16 cellular contexts compared by ENCODE assay signal in genomic region chr6:108027054-108027453, GRCh38. TPM values are rescaled to one million over a fixed set of nuclear protein-coding genes. Genes with fewer than 3 reads are reported as not detected.
DNase-seq lines count a peak whose midpoint lies in the region; ATAC-seq, FAIRE-seq and TF ChIP-seq lines count a peak whose summit lies in the region.
"Had no signal": no experiment of that assay in that cellular context is flagged by ENCODE, and none has a peak within 500 bp of the region (broad histone marks: within the 10 kb centered on the region; RNA-seq: fewer than 3 reads in every experiment).

No MANE protein-coding gene starts in this region.

- H3K36me3 Mint-ChIP-seq in activated T-cell treated with anti-CD3 and anti-CD28 coated beads, Interleukin-2, amount 50 U/mL, for 24 hours (ENCODE audit: low read depth) = peaks cover 3% of the 10 kb centered on the region

- TF ChIP-seq CTCF in RWPE2 (IDR thresholded peaks at IDR 0.05; ENCODE audit: poor library complexity, severe bottlenecking) = no peak
- no peak for TF ChIP-seq CTCF in foreskin fibroblast (IDR thresholded peaks at IDR 0.05; ENCODE audit: low read depth, low read length)
- TF ChIP-seq CTCF in D721Med (IDR thresholded peaks at IDR 0.05; ENCODE audit: insufficient read depth, missing control alignments) = no peak

- ATAC-seq in RWPE2 (ENCODE audit: low read depth) = peak; percentile 36; the same call in 1 of the 3 replicates

- H3K27me3 Mint-ChIP-seq in activated T-cell treated with anti-CD3 and anti-CD28 coated beads, Interleukin-2, amount 50 U/mL, for 24 hours = no peaks in the 10 kb centered on the region

- H3K4me1 ChIP-seq in RWPE2 (ENCODE audit: insufficient read depth, poor library complexity, severe bottlenecking) = no peaks in the 10 kb centered on the region

- H3K27ac Mint-ChIP-seq in activated T-cell treated with anti-CD3 and anti-CD28 coated beads, Interleukin-2, amount 50 U/mL, for 24 hours = no peak overlapping the region
- H3K27ac Mint-ChIP-seq: CD14-positive monocyte, HFFc6 had no signal

- H3K9me3 ChIP-seq in RWPE2 (ENCODE audit: severe bottlenecking) = no peaks in the 10 kb centered on the region

- no peak overlapping the region for H3K27ac ChIP-seq in RWPE2 (ENCODE audit: poor library complexity, severe bottlenecking)
- H3K27ac ChIP-seq: KMS-11 had no signal

- H3K27me3 ChIP-seq in RWPE2 (ENCODE audit: insufficient read depth, poor library complexity, severe bottlenecking) = no peaks in the 10 kb centered on the region

- no peaks in the 10 kb centered on the region for H3K4me1 Mint-ChIP-seq in activated T-cell treated with anti-CD3 and anti-CD28 coated beads, Interleukin-2, amount 50 U/mL, for 24 hours (ENCODE audit: low read depth)
- H3K4me1 Mint-ChIP-seq: CD14-positive monocyte had no signal

- no peak for FAIRE-seq in D721Med (lab: Jason Lieb, UNC)
- FAIRE-seq: GM12892, H54 had no signal

- H3K36me3 ChIP-seq in RWPE2 (ENCODE audit: low read depth) = no peaks in the 10 kb centered on the region

- peak; percentile 47 for DNase-seq in AG20443 (ENCODE audit: low spot score)
- peak; percentile 44 for DNase-seq in D341Med (ENCODE audit: low spot score)
- DNase-seq in RWPE2 (ENCODE audit: low spot score) = no peak
- peak; percentile 8 to 45 for DNase-seq in foreskin fibroblast
- DNase-seq in D721Med (ENCODE audit: insufficient read length, low spot score) = no peak
- no peak for DNase-seq in activated T-cell treated with anti-CD3 and anti-CD28 coated beads, Interleukin-2, amount 50 U/mL, for 24 hours
- DNase-seq in occipital lobe (lab: John Stamatoyannopoulos, UW) = no peak
- DNase-seq: ACHN, HFFc6, NCI-H526, SW 1271, T-helper 2 cell had no signal

- H3K4me3 Mint-ChIP-seq in activated T-cell treated with anti-CD3 and anti-CD28 coated beads, Interleukin-2, amount 50 U/mL, for 24 hours = no peak overlapping the region
- H3K4me3 Mint-ChIP-seq: CD14-positive monocyte, HFFc6 had no signal

- no peaks in the 10 kb centered on the region for H3K9me3 Mint-ChIP-seq in activated T-cell treated with anti-CD3 and anti-CD28 coated beads, Interleukin-2, amount 50 U/mL, for 24 hours
- H3K9me3 Mint-ChIP-seq: CD14-positive monocyte, HFFc6 had no signal

- H3K4me3 ChIP-seq in RWPE2 (ENCODE audit: severe bottlenecking) = no peak overlapping the region
- H3K4me3 ChIP-seq in foreskin fibroblast (ENCODE audit: low read depth in 1 of 2, low read length in 2 of 2) = no peak overlapping the region

RNA-seq across cellular contexts. Expression of gene OSTM1, which starts 47.5 kb away (rescaled TPM):
- 61.8 TPM for total RNA-seq in occipital lobe

Comparison
In these comparisons a context has a peak if more than half of its experiments do, and no peak if none do; other contexts are left out.
1. DNase-seq: peak in AG20443 (single experiment), D341Med (single experiment) and foreskin fibroblast (2 of 2); none in RWPE2 (single experiment), D721Med (single experiment), activated T-cell treated with anti-CD3 and anti-CD28 coated beads, Interleukin-2, amount 50 U/mL, for 24 hours (single experiment) and occipital lobe (single experiment).